ENCODE assay signal across 8 cellular contexts in genomic region chr6:90478789-90479602, GRCh38.
DNase-seq lines count a peak whose midpoint lies in the region; ATAC-seq and TF ChIP-seq lines count a peak whose summit lies in the region.

No MANE protein-coding gene starts in this region.

- 16% methylated on average over 15 of the region's 15 CpGs for WGBS in GM23248 (ENCODE audit: low coverage in 1 of 2, low lambda C conversion rate in 2 of 2, missing lambda C conversion rate in 2 of 2), 2 experiments

- peak; percentile 96 for ATAC-seq in naive B cell (ENCODE audit: low read depth in 2 of 2)
- ATAC-seq in stimulated activated naive B cell treated with anti-CD40 and anti-IgM and Interleukin-4, amounts not matched to agents 10 μg/mL and 1 μg/mL and 100 μg/mL, for 72 hours (replicated peaks), result peak; percentile 92 to 95

- peaks cover 14 to 31% (median 22%) of the 10 kb centered on the region in 3 donors for H3K4me1 Mint-ChIP-seq in naive B cell
- peaks cover 18 to 37% of the 10 kb centered on the region in 2 donors for H3K4me1 Mint-ChIP-seq in stimulated activated naive B cell treated with anti-CD40 and anti-IgM and Interleukin-4, amounts not matched to agents 10 μg/mL and 1 μg/mL and 100 μg/mL, for 72 hours

- H3K9me3 ChIP-seq in DOHH2 (ENCODE audit: control insufficient read depth, insufficient read depth, low read length) (peaks cover 12% of the 10 kb centered on the region; the same call in 1 of the 2 replicates), GM23248 (ENCODE audit: low read depth) (no peaks in the 10 kb centered on the region)

- no peaks in the 10 kb centered on the region for H3K36me3 Mint-ChIP-seq in naive B cell
- H3K36me3 Mint-ChIP-seq in stimulated activated naive B cell treated with anti-CD40 and anti-IgM and Interleukin-4, amounts not matched to agents 10 μg/mL and 1 μg/mL and 100 μg/mL, for 72 hours, result peaks cover 4 to 5% of the 10 kb centered on the region in 2 donors

- in situ Hi-C loops in GM23248 (cut with MboI), result no loop called here

- H3K4me3 Mint-ChIP-seq in naive B cell, result peak overlapping the region in 5 of 8 donors; percentile 16 to 74 (median 63)
- peak overlapping the region; percentile 70 to 74 for H3K4me3 Mint-ChIP-seq in stimulated activated naive B cell treated with anti-CD40 and anti-IgM and Interleukin-4, amounts not matched to agents 10 μg/mL and 1 μg/mL and 100 μg/mL, for 72 hours

- TF ChIP-seq CTCF in DOHH2 (IDR thresholded peaks at IDR 0.05; ENCODE audit: low read depth, low read length, poor library complexity, severe bottlenecking), result peak; percentile 86
- TF ChIP-seq CTCF in KMS-11 (conservative IDR thresholded peaks at IDR 0.05; ENCODE audit: low read depth, low read length), result peak; percentile 86

- H3K4me3 ChIP-seq in DOHH2 (ENCODE audit: low read length), result peak overlapping the region; percentile 61
- H3K4me3 ChIP-seq in GM23248, result no peak overlapping the region
- no peak overlapping the region for H3K4me3 ChIP-seq in KMS-11 (IDR thresholded peaks at IDR 0.05; ENCODE audit: insufficient read depth, low read depth, low read length)

- peak; percentile 98 for DNase-seq in GM23248
- peak; percentile 98 for DNase-seq in OCI-M1 (lab: John Stamatoyannopoulos, UW)
- DNase-seq in activated T-cell treated with anti-CD3 and anti-CD28 coated beads for 1 hour (ENCODE audit: low read depth), result peak; percentile 69
- peak; percentile 85 for DNase-seq in epithelial cell of prostate (ENCODE audit: low read depth, low spot score)
- DNase-seq in naive B cell, result peak; percentile 74
- peak; percentile 77 for DNase-seq in stimulated activated naive B cell treated with anti-CD40 and anti-IgM and Interleukin-4, amounts not matched to agents 10 μg/mL and 1 μg/mL and 100 μg/mL, for 72 hours

- H3K9ac ChIP-seq in GM23248 (no peak overlapping the region), KMS-11 (no peak overlapping the region)

- H3K4me1 ChIP-seq in DOHH2 (ENCODE audit: control insufficient read depth, low read length), result peaks cover 57% of the 10 kb centered on the region
- H3K4me1 ChIP-seq in GM23248 (ENCODE audit: insufficient read depth), result peaks cover 4% of the 10 kb centered on the region
- H3K4me1 ChIP-seq in KMS-11 (ENCODE audit: low read depth, poor library complexity, severe bottlenecking), result peaks cover 52% of the 10 kb centered on the region

- peak overlapping the region; percentile 2 to 97 (median 76) for H3K27ac Mint-ChIP-seq in naive B cell
- peak overlapping the region; percentile 82 for H3K27ac Mint-ChIP-seq in stimulated activated naive B cell treated with anti-CD40 and anti-IgM and Interleukin-4, amounts not matched to agents 10 μg/mL and 1 μg/mL and 100 μg/mL, for 72 hours

- no peaks in the 10 kb centered on the region for H3K27me3 ChIP-seq in DOHH2 (ENCODE audit: control insufficient read depth, low read length)
- no peaks in the 10 kb centered on the region for H3K27me3 ChIP-seq in GM23248 (replicated peaks; ENCODE audit: insufficient read depth)
- H3K27me3 ChIP-seq in KMS-11 (ENCODE audit: insufficient read depth, low read depth), result no peaks in the 10 kb centered on the region

- H3K36me3 ChIP-seq in DOHH2 (ENCODE audit: control insufficient read depth, low read length) (no peaks in the 10 kb centered on the region), GM23248 (ENCODE audit: low read depth) (no peaks in the 10 kb centered on the region), KMS-11 (ENCODE audit: insufficient read depth) (no peaks in the 10 kb centered on the region)

- H3F3A ChIP-seq in DOHH2 (ENCODE audit: control insufficient read depth, insufficient read depth) (no peaks in the 10 kb centered on the region; the same call in 1 of the 2 replicates), GM23248 (ENCODE audit: insufficient read depth) (no peaks in the 10 kb centered on the region)

- H3K4me2 ChIP-seq in DOHH2 (ENCODE audit: low read length) (peak overlapping the region; percentile 70), GM23248 (ENCODE audit: unreplicated experiment) (peak overlapping the region; percentile 45), KMS-11 (peak overlapping the region; percentile 24; the same call in 1 of the 2 replicates)

- no peaks in the 10 kb centered on the region for H4K20me1 ChIP-seq in DOHH2 (ENCODE audit: control insufficient read depth, insufficient read depth, low read depth, low read length)
- no peaks in the 10 kb centered on the region for H4K20me1 ChIP-seq in GM23248 (ENCODE audit: insufficient read depth)
- H4K20me1 ChIP-seq in KMS-11 (ENCODE audit: insufficient read depth), result no peaks in the 10 kb centered on the region

- H3K9me2 ChIP-seq in DOHH2 (replicated peaks; ENCODE audit: control insufficient read depth, low read length), result no peaks in the 10 kb centered on the region
- no peaks in the 10 kb centered on the region for H3K9me2 ChIP-seq in GM23248 (ENCODE audit: insufficient read depth)

- H3K9me3 Mint-ChIP-seq in naive B cell, result peaks cover 0 to 3% (median 0%) of the 10 kb centered on the region in 7 donors
- H3K9me3 Mint-ChIP-seq in stimulated activated naive B cell treated with anti-CD40 and anti-IgM and Interleukin-4, amounts not matched to agents 10 μg/mL and 1 μg/mL and 100 μg/mL, for 72 hours, result peaks cover 3 to 9% of the 10 kb centered on the region in 2 donors

- H3K27ac ChIP-seq in DOHH2 (ENCODE audit: low read depth, low read length), result peak overlapping the region; percentile 39
- H3K27ac ChIP-seq in GM23248, result no peak overlapping the region
- peak overlapping the region; percentile 56 for H3K27ac ChIP-seq in KMS-11
- no peak overlapping the region for H3K27ac ChIP-seq in epithelial cell of prostate

- H2AFZ ChIP-seq in GM23248 (0 out of 2 replicates have a peak overlapping the region, but pooled peaks have one; percentile 38), KMS-11 (ENCODE audit: low read depth) (peak overlapping the region; percentile 15; the same call in 1 of the 2 replicates)

- no peaks in the 10 kb centered on the region for H3K27me3 Mint-ChIP-seq in naive B cell
- no peaks in the 10 kb centered on the region for H3K27me3 Mint-ChIP-seq in stimulated activated naive B cell treated with anti-CD40 and anti-IgM and Interleukin-4, amounts not matched to agents 10 μg/mL and 1 μg/mL and 100 μg/mL, for 72 hours

- H3K79me2 ChIP-seq in DOHH2 (ENCODE audit: control insufficient read depth, low read length) (peaks cover 28% of the 10 kb centered on the region), GM23248 (ENCODE audit: insufficient read depth) (no peaks in the 10 kb centered on the region), KMS-11 (ENCODE audit: insufficient read depth, low read depth) (no peaks in the 10 kb centered on the region)

Comparison
In these comparisons a context has a peak if more than half of its experiments do, and no peak if none do; other contexts are left out.
1. H3K27ac ChIP-seq: peak in DOHH2 (single experiment) and KMS-11 (single experiment); none in GM23248 (single experiment) and epithelial cell of prostate (single experiment).
2. Peak in every context shown above with its lines, with median percentiles within 50 percentile points of each other: H3K4me2 ChIP-seq and DNase-seq.